ENCODE assay signal across 31 cellular contexts in the genomic region with DNA sequence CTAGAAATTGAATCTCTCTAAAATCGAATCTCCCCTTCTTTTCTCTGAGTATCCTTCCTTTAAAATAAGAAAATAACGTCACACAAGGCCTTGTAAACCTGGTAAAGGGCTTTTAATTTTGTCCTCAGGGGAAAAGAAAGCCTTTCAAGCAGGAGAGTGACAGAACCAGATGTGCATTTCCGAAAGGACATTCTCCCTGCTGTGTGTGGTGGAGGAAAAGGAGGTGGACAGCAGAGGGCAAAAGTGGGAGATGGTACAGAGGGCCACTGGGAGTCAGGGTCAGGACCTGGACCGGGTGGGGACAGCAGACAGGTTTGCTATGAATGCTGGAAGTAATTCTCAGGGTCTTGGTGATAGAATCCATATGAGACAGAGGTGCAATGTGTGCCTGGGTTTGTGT.
"Had no signal": no experiment of that assay in that cellular context is flagged by ENCODE, and none has a peak within 500 bp of the region (broad histone marks: within the 10 kb centered on the region; RNA-seq: fewer than 3 reads in every experiment).

No MANE protein-coding gene starts in this region.

- H3K27ac Mint-ChIP-seq: activated CD4-positive, alpha-beta memory T cell treated with anti-CD3 and anti-CD28 coated beads for 36 hours; activated CD4-positive, alpha-beta T cell treated with anti-CD3 and anti-CD28 coated beads for 36 hours; activated CD4-positive, alpha-beta T cell treated with anti-CD3 and anti-CD28 coated beads, Interleukin-2, amount 10 ng/mL, durations not matched to agents 24 days and 14 days; activated CD8-positive, alpha-beta memory T cell treated with anti-CD3 and anti-CD28 coated beads, Interleukin-2, amount 10 ng/mL, durations not matched to agents 7 days and 5 days; activated CD8-positive, alpha-beta T cell treated with anti-CD3 and anti-CD28 coated beads, Interleukin-2, amount 10 ng/mL, durations not matched to agents 7 days and 5 days; activated naive CD4-positive, alpha-beta T cell treated with anti-CD3 and anti-CD28 coated beads for 36 hours; activated naive CD4-positive, alpha-beta T cell treated with anti-CD3 and anti-CD28 coated beads, Interleukin-2, amount 50 U/mL, for 24 hours; activated naive CD8-positive, alpha-beta T cell treated with anti-CD3 and anti-CD28 coated beads for 36 hours; activated naive CD8-positive, alpha-beta T cell treated with anti-CD3 and anti-CD28 coated beads, Interleukin-2, amount 50 U/mL, for 24 hours; activated T-helper 1 cell treated with anti-CD3 and anti-CD28 coated beads, Interleukin-12 subunit alpha, Interleukin-12 subunit beta, Interleukin-2, Interleukin-4 antibody, amounts not matched to agents 30 ng/mL and 10 ng/mL and 1 ng/mL, durations not matched to agents 14 hours and 24 hours and 36 hours; activated T-helper 2 cell treated with anti-CD3 and anti-CD28 coated beads, Interferon-gamma antibody, Interleukin-2, Interleukin-4, amounts not matched to agents 10 μg/mL and 5 μg/mL and 100 μg/mL, durations not matched to agents 14 hours and 24 hours and 36 hours; endodermal cell had no signal

- H3K4me3 ChIP-seq: adrenal gland, ascending aorta, breast epithelium, cardiac muscle cell, colonic mucosa had no signal

- H3K4me1 ChIP-seq: adrenal gland, ascending aorta, breast epithelium, colonic mucosa had no signal

- H3K27me3 ChIP-seq: adrenal gland, ascending aorta, breast epithelium, cardiac muscle cell, colonic mucosa had no signal

- H3K27ac ChIP-seq: ascending aorta, breast epithelium, cardiac muscle cell, colonic mucosa had no signal

- H3K9me3 Mint-ChIP-seq: activated CD4-positive, alpha-beta memory T cell treated with anti-CD3 and anti-CD28 coated beads for 36 hours; activated CD4-positive, alpha-beta T cell treated with anti-CD3 and anti-CD28 coated beads, Interleukin-2, amount 10 ng/mL, durations not matched to agents 24 days and 14 days; activated naive CD4-positive, alpha-beta T cell treated with anti-CD3 and anti-CD28 coated beads for 36 hours; activated naive CD8-positive, alpha-beta T cell treated with anti-CD3 and anti-CD28 coated beads for 36 hours; activated T-helper 1 cell treated with anti-CD3 and anti-CD28 coated beads, Interleukin-12 subunit alpha, Interleukin-12 subunit beta, Interleukin-2, Interleukin-4 antibody, amounts not matched to agents 30 ng/mL and 10 ng/mL and 1 ng/mL, durations not matched to agents 14 hours and 24 hours and 36 hours; activated T-helper 2 cell treated with anti-CD3 and anti-CD28 coated beads, Interferon-gamma antibody, Interleukin-2, Interleukin-4, amounts not matched to agents 10 μg/mL and 5 μg/mL and 100 μg/mL, durations not matched to agents 14 hours and 24 hours and 36 hours; endodermal cell had no signal

- H3K36me3 Mint-ChIP-seq: activated CD4-positive, alpha-beta memory T cell treated with anti-CD3 and anti-CD28 coated beads for 36 hours; activated CD8-positive, alpha-beta memory T cell treated with anti-CD3 and anti-CD28 coated beads, Interleukin-2, amount 10 ng/mL, durations not matched to agents 7 days and 5 days; activated naive CD4-positive, alpha-beta T cell treated with anti-CD3 and anti-CD28 coated beads, Interleukin-2, amount 50 U/mL, for 24 hours; activated naive CD8-positive, alpha-beta T cell treated with anti-CD3 and anti-CD28 coated beads for 36 hours; brain had no signal

- DNase-seq: activated CD4-positive, alpha-beta memory T cell treated with anti-CD3 and anti-CD28 coated beads for 36 hours; activated CD4-positive, alpha-beta T cell treated with anti-CD3 and anti-CD28 coated beads for 36 hours; activated CD4-positive, alpha-beta T cell treated with anti-CD3 and anti-CD28 coated beads, Interleukin-2, amount 10 ng/mL, durations not matched to agents 24 days and 14 days; activated CD4-positive, CD25-positive, alpha-beta regulatory T cell; activated CD4-positive, CD25-positive, alpha-beta regulatory T cell treated with anti-CD3 and anti-CD28 coated beads, Interleukin-2, amount 50 U/mL, for 72 hours; activated CD8-positive, alpha-beta memory T cell treated with anti-CD3 and anti-CD28 coated beads, Interleukin-2, amount 10 ng/mL, durations not matched to agents 7 days and 5 days; activated CD8-positive, alpha-beta memory T cell treated with anti-CD3 and anti-CD28 coated beads, Interleukin-2, amount 50 U/mL, for 4 hours; activated CD8-positive, alpha-beta T cell treated with anti-CD3 and anti-CD28 coated beads, Interleukin-2, amount 10 ng/mL, durations not matched to agents 7 days and 5 days; activated effector memory CD4-positive, alpha-beta T cell treated with anti-CD3 and anti-CD28 coated beads, Interleukin-2, amount 50 U/mL, for 16 hours; activated naive CD4-positive, alpha-beta T cell treated with anti-CD3 and anti-CD28 coated beads for 36 hours; activated naive CD8-positive, alpha-beta T cell treated with anti-CD3 and anti-CD28 coated beads for 36 hours; activated naive CD8-positive, alpha-beta T cell treated with anti-CD3 and anti-CD28 coated beads, Interleukin-2, amount 50 U/mL, for 24 hours; activated T-cell treated with anti-CD3 and anti-CD28 coated beads, Interleukin-2, amount 50 U/mL, for 1 hour; activated T-cell treated with anti-CD3 and anti-CD28 coated beads, Interleukin-2, amount 50 U/mL, for 48 hours; adrenal gland; amygdala; central memory CD4-positive, alpha-beta T cell; cerebellar nuclear complex; colonic mucosa; effector CD8-positive, alpha-beta T cell; endodermal cell; foreskin fibroblast; T-helper 2 cell had no signal

- H3K4me3 Mint-ChIP-seq: activated CD4-positive, alpha-beta memory T cell treated with anti-CD3 and anti-CD28 coated beads for 36 hours; activated CD4-positive, alpha-beta T cell treated with anti-CD3 and anti-CD28 coated beads for 36 hours; activated CD4-positive, alpha-beta T cell treated with anti-CD3 and anti-CD28 coated beads, Interleukin-2, amount 10 ng/mL, durations not matched to agents 24 days and 14 days; activated CD8-positive, alpha-beta memory T cell treated with anti-CD3 and anti-CD28 coated beads, Interleukin-2, amount 10 ng/mL, durations not matched to agents 7 days and 5 days; activated CD8-positive, alpha-beta T cell treated with anti-CD3 and anti-CD28 coated beads, Interleukin-2, amount 10 ng/mL, durations not matched to agents 7 days and 5 days; activated naive CD4-positive, alpha-beta T cell treated with anti-CD3 and anti-CD28 coated beads for 36 hours; activated naive CD4-positive, alpha-beta T cell treated with anti-CD3 and anti-CD28 coated beads, Interleukin-2, amount 50 U/mL, for 24 hours; activated naive CD8-positive, alpha-beta T cell treated with anti-CD3 and anti-CD28 coated beads for 36 hours; activated naive CD8-positive, alpha-beta T cell treated with anti-CD3 and anti-CD28 coated beads, Interleukin-2, amount 50 U/mL, for 24 hours; activated T-helper 1 cell treated with anti-CD3 and anti-CD28 coated beads, Interleukin-12 subunit alpha, Interleukin-12 subunit beta, Interleukin-2, Interleukin-4 antibody, amounts not matched to agents 30 ng/mL and 10 ng/mL and 1 ng/mL, durations not matched to agents 14 hours and 24 hours and 36 hours; brain; endodermal cell had no signal

- H3K36me3 ChIP-seq: adrenal gland, ascending aorta, breast epithelium, cardiac muscle cell, colonic mucosa had no signal

- H3K4me1 Mint-ChIP-seq: activated CD4-positive, alpha-beta T cell treated with anti-CD3 and anti-CD28 coated beads for 36 hours; activated CD4-positive, alpha-beta T cell treated with anti-CD3 and anti-CD28 coated beads, Interleukin-2, amount 10 ng/mL, durations not matched to agents 24 days and 14 days; activated CD8-positive, alpha-beta memory T cell treated with anti-CD3 and anti-CD28 coated beads, Interleukin-2, amount 10 ng/mL, durations not matched to agents 7 days and 5 days; activated naive CD4-positive, alpha-beta T cell treated with anti-CD3 and anti-CD28 coated beads, Interleukin-2, amount 50 U/mL, for 24 hours; activated naive CD8-positive, alpha-beta T cell treated with anti-CD3 and anti-CD28 coated beads for 36 hours; activated naive CD8-positive, alpha-beta T cell treated with anti-CD3 and anti-CD28 coated beads, Interleukin-2, amount 50 U/mL, for 24 hours had no signal

- ATAC-seq: activated CD4-positive, alpha-beta T cell treated with anti-CD3 and anti-CD28 coated beads for 36 hours; activated CD8-positive, alpha-beta memory T cell treated with anti-CD3 and anti-CD28 coated beads, Interleukin-2, amount 10 ng/mL, durations not matched to agents 7 days and 5 days; activated CD8-positive, alpha-beta T cell treated with anti-CD3 and anti-CD28 coated beads, Interleukin-2, amount 10 ng/mL, durations not matched to agents 7 days and 5 days; activated naive CD8-positive, alpha-beta T cell treated with anti-CD3 and anti-CD28 coated beads, Interleukin-2, amount 50 U/mL, for 24 hours; esophagus mucosa had no signal

- H3K9me3 ChIP-seq: adrenal gland, ascending aorta, breast epithelium, colonic mucosa had no signal
